Comparison of ENCODE assay signal across 6 cellular contexts in genomic region chr19:6393982-6394412, GRCh38. TPM values are rescaled to one million over a fixed set of nuclear protein-coding genes. Genes with fewer than 3 reads are reported as not detected.
DNase-seq lines count a peak whose midpoint lies in the region; ATAC-seq, FAIRE-seq and TF ChIP-seq lines count a peak whose summit lies in the region.

No MANE protein-coding gene starts in this region.

- H3K27ac ChIP-seq in K562 (ENCODE audit: extremely low read depth, low read depth, low read length) (peak overlapping the region; percentile 87), psoas muscle (peak overlapping the region; percentile 86)

- H3K27me3 ChIP-seq in K562 (ENCODE audit: control insufficient read depth in 2 of 2, insufficient read depth in 2 of 2, low read length in 2 of 2) (no peaks in the 10 kb centered on the region), psoas muscle (ENCODE audit: insufficient read depth in 3 of 3, low read length in 2 of 3) (no peaks in the 10 kb centered on the region)

- H3K9me1 ChIP-seq in K562 (ENCODE audit: control insufficient read depth, insufficient read depth, low read length) = no peaks in the 10 kb centered on the region

- peaks cover 8 to 21% of the 10 kb centered on the region in 2 experiments; a peak in 3 of 5 replicates for H3K4me1 ChIP-seq in K562 (replicated peaks in 1 of 2; ENCODE audit: control insufficient read depth in 2 of 2, insufficient read depth in 2 of 2, low read length in 2 of 2)
- peaks cover 8% of the 10 kb centered on the region for H3K4me1 ChIP-seq in psoas muscle

- H2AFZ ChIP-seq in K562 (ENCODE audit: low read depth, low read length) = peak overlapping the region; percentile 100

- in situ Hi-C loops in K562 (cut with MboI) = no loop called here

- no peak for FAIRE-seq in K562 (lab: Jason Lieb, UNC)

- no peaks in the 10 kb centered on the region for H3K9me3 ChIP-seq in K562 (replicated peaks; ENCODE audit: control insufficient read depth, insufficient read depth, low read depth, low read length)
- no peaks in the 10 kb centered on the region for H3K9me3 ChIP-seq in psoas muscle

- POLR2A ChIA-PET in K562 (lab: Yijun Ruan, JAX) = interaction anchor here (1.1 to 1.2 kb wide), 2 partner anchors 14 to 171 kb away, joined by 3 read pairs; no protein-coding TSS in a partner anchor

- H3K36me3 ChIP-seq in K562 (ENCODE audit: control insufficient read depth, insufficient read depth, low read length) (peaks cover 26% of the 10 kb centered on the region; the same call in 2 of the 3 replicates), psoas muscle (ENCODE audit: insufficient read depth in 1 of 2, low read depth in 1 of 2) (peaks cover 0 to 27% of the 10 kb centered on the region in 2 donors)

- DNase-seq in activated CD4-positive, alpha-beta T cell treated with anti-CD3 and anti-CD28 coated beads for 1 hour = peak; percentile 60
- no peak for DNase-seq in activated CD4-positive, alpha-beta T cell treated with anti-CD3 and anti-CD28 coated beads for 48 hours
- DNase-seq in K562 (ENCODE audit: extremely low read depth in 1 of 4, low spot score in 3 of 4) (no peak), psoas muscle (no peak), DMS153 (lab: John Stamatoyannopoulos, UW) (no peak)

- no peak for ATAC-seq in K562
- ATAC-seq in psoas muscle = no peak
- ATAC-seq in GM21786 (IDR thresholded peaks at IDR 0.05; ENCODE audit: unreplicated experiment) = no peak

- H3K4me2 ChIP-seq in K562 (ENCODE audit: insufficient read depth, low read length) = peak overlapping the region; percentile 98

- BruUV-seq in K562 (replicated peaks; lab: Mats Ljungman, UMichigan) = no TSS peak

- H3K9ac ChIP-seq in K562 (ENCODE audit: insufficient read depth in 1 of 2, low read depth in 2 of 2, low read length in 2 of 2) = peak overlapping the region; percentile 95 to 96

- TF ChIP-seq EP300 in K562 (IDR thresholded peaks at IDR 0.05; ENCODE audit: low read length) = no peak

- intact Hi-C loops in K562 (cut with micrococcal nuclease) = no loop called here
- intact Hi-C loops in psoas muscle (cut with DNase I) = loop anchor here in 1 of 2 donors (1.0 kb wide), 1 partner anchor 21 kb away; no protein-coding TSS in a partner anchor

- CTCF ChIA-PET in K562 (lab: Yijun Ruan, JAX; ENCODE audit: low intra/inter-chr PET ratio) = no interaction called here

- no peak; the same call in 1 of the 2 replicates for TF ChIP-seq POLR2A in K562 (conservative IDR thresholded peaks at IDR 0.05)

- no peaks in the 10 kb centered on the region for H4K20me1 ChIP-seq in K562 (replicated peaks; ENCODE audit: control insufficient read depth, insufficient read depth, low read length)

- TF ChIP-seq RAD21 in K562 (CRISPR knock-in tag; conservative IDR thresholded peaks at IDR 0.05 in 1 of 2, IDR thresholded peaks at IDR 0.05 in 1 of 2) = no peak

- no peak for TF ChIP-seq CTCF in K562 (IDR thresholded peaks at IDR 0.05 in 2 of 3, conservative IDR thresholded peaks at IDR 0.05 in 1 of 3; ENCODE audit: insufficient read depth in 2 of 3, low read depth in 1 of 3, low read length in 3 of 3)
- TF ChIP-seq CTCF in psoas muscle (IDR thresholded peaks at IDR 0.05) = no peak

- peaks cover 23% of the 10 kb centered on the region for H3K79me2 ChIP-seq in K562 (ENCODE audit: control insufficient read depth, insufficient read depth, low read length)

- H3K4me3 ChIP-seq in K562 (peak overlapping the region; percentile 87), psoas muscle (peak overlapping the region; percentile 78)

- 35% methylated on average over 14 of the region's 14 CpGs for WGBS in K562 (ENCODE audit: insufficient coverage, low coverage, missing lambda C conversion rate)
- 28 to 31% (median 28%) methylated on average over 14 of the region's 14 CpGs for WGBS in psoas muscle, 3 donors

RNA-seq across cellular contexts. Expression of gene GTF2F1, which starts 1.0 kb away (rescaled TPM):
- 19.4 and 44.5 TPM in 2 replicates for total RNA-seq in K562 (2011; cell fraction: chromatin; rRNA removed; ENCODE audit: low replicate concordance)
- total RNA-seq in K562 (2011; cell fraction: nucleolus; rRNA removed) = 26.5 and 29.9 TPM in 2 replicates
- 20.7 and 21.6 TPM in 2 replicates for total RNA-seq in K562 (2011; cell fraction: nucleoplasm; rRNA removed)
- 75.4 and 81.6 TPM in 2 replicates for total RNA-seq in K562 (2014; rRNA removed)
- total RNA-seq in K562 (2014; rRNA removed; fragmentation: Illumina TruSeq; extraction: Trizol) = 30.3 TPM in 2 replicates
- 73.5 and 79.1 TPM in 2 replicates for total RNA-seq in K562 (2015; rRNA removed; fragmentation: Illumina TruSeq; extraction: Trizol)
- 58.9 and 71.7 TPM in 2 replicates for total RNA-seq in K562 (2021)
- polyA plus RNA-seq in K562 (2011; rRNA removed) = 34.9 and 47.9 TPM in 2 replicates
- polyA plus RNA-seq in K562 (2011; cell fraction: cytosol; rRNA removed) = 52.9 and 70.5 TPM in 2 replicates
- polyA plus RNA-seq in K562 (2011; cell fraction: nucleus; rRNA removed) = 25.6 and 38.6 TPM in 2 replicates
- polyA plus RNA-seq in K562 (2012) = 74.1 and 80.2 TPM in 2 replicates
- polyA plus RNA-seq in K562 (2014; fragmentation: Illumina TruSeq; extraction: Trizol) = 68.4 and 85.9 TPM in 2 replicates
- 1 to 10 TPM; 4.7 to 6.3 TPM for polyA plus RNA-seq in K562 (2014; fragmentation: Nextera tagmentation; extraction: Ambion mirVana)
- 66.0 and 68.7 TPM in 2 replicates for polyA plus RNA-seq in K562 (2014; rRNA removed)
- 28.2 and 53.2 TPM in 2 replicates for polyA minus RNA-seq in K562 (2011; rRNA and poly(A)+ RNA removed)
- polyA minus RNA-seq in K562 (2011; cell fraction: cytosol; rRNA and poly(A)+ RNA removed) = 37.8 and 49.9 TPM in 2 replicates
- polyA minus RNA-seq in K562 (2011; cell fraction: nucleus; rRNA and poly(A)+ RNA removed) = 8.5 and 12.0 TPM in 2 replicates
- total RNA-seq in psoas muscle = 10 to 100 TPM; 23.7 to 37.0 (median 33.3) TPM
- 10 to 100 TPM; 33.8 to 60.0 (median 42.8) TPM for polyA plus RNA-seq in psoas muscle

RNA-seq across cellular contexts. Expression of gene PSPN, which starts 18.3 kb away (rescaled TPM):
- 2.1 and 5.7 TPM in 2 replicates for total RNA-seq in K562 (2011; cell fraction: chromatin; rRNA removed; ENCODE audit: low replicate concordance)
- 2.4 and 2.7 TPM in 2 replicates for total RNA-seq in K562 (2011; cell fraction: nucleolus; rRNA removed)
- 2.9 and 4.5 TPM in 2 replicates for total RNA-seq in K562 (2011; cell fraction: nucleoplasm; rRNA removed)
- 0.78 and 0.82 TPM in 2 replicates for total RNA-seq in K562 (2014; rRNA removed)
- total RNA-seq in K562 (2014; rRNA removed; fragmentation: Illumina TruSeq; extraction: Trizol) = 0.45 and 0.58 TPM in 2 replicates
- 0.83 and 0.87 TPM in 2 replicates for total RNA-seq in K562 (2015; rRNA removed; fragmentation: Illumina TruSeq; extraction: Trizol)
- total RNA-seq in K562 (2021) = 1.1 TPM in 2 replicates
- 0.25 and 0.32 TPM in 2 replicates for polyA plus RNA-seq in K562 (2011; rRNA removed)
- polyA plus RNA-seq in K562 (2011; cell fraction: cytosol; rRNA removed) = 0.58 and 0.88 TPM in 2 replicates
- 0.72 and 1.00 TPM in 2 replicates for polyA plus RNA-seq in K562 (2011; cell fraction: nucleus; rRNA removed)
- polyA plus RNA-seq in K562 (2012) = 0.47 and 0.86 TPM in 2 replicates
- polyA plus RNA-seq in K562 (2014; fragmentation: Illumina TruSeq; extraction: Trizol) = 0.55 and 0.58 TPM in 2 replicates
- under 1 TPM; 0.21 to 0.29 TPM for polyA plus RNA-seq in K562 (2014; fragmentation: Nextera tagmentation; extraction: Ambion mirVana)
- 0.28 and 0.40 TPM in 2 replicates for polyA plus RNA-seq in K562 (2014; rRNA removed)
- 0.39 and 0.56 TPM in 2 replicates for polyA minus RNA-seq in K562 (2011; rRNA and poly(A)+ RNA removed)
- polyA minus RNA-seq in K562 (2011; cell fraction: cytosol; rRNA and poly(A)+ RNA removed) = 1.1 and 2.7 TPM in 2 replicates
- 0.67 and 0.81 TPM in 2 replicates for polyA minus RNA-seq in K562 (2011; cell fraction: nucleus; rRNA and poly(A)+ RNA removed)
- total RNA-seq in psoas muscle = 1 to 10 TPM in 1 of 4 donors, under 1 TPM in 3; 0.55 to 1.0 (median 0.65) TPM
- polyA plus RNA-seq in psoas muscle = 1 to 10 TPM in 1 of 3 donors, under 1 TPM in 2; 0.34 to 1.3 (median 0.78) TPM

RNA-seq across cellular contexts. Expression of gene ALKBH7, which starts 21.4 kb away (rescaled TPM):
- total RNA-seq in K562 (2011; cell fraction: chromatin; rRNA removed; ENCODE audit: low replicate concordance) = 1.1 and 3.1 TPM in 2 replicates
- total RNA-seq in K562 (2011; cell fraction: nucleolus; rRNA removed) = 6.2 and 11.8 TPM in 2 replicates
- 4.8 and 7.3 TPM in 2 replicates for total RNA-seq in K562 (2011; cell fraction: nucleoplasm; rRNA removed)
- total RNA-seq in K562 (2014; rRNA removed) (65.7 and 88.6 TPM in 2 replicates), K562 (2014; rRNA removed; fragmentation: Illumina TruSeq; extraction: Trizol) (2.3 and 4.4 TPM in 2 replicates), K562 (2015; rRNA removed; fragmentation: Illumina TruSeq; extraction: Trizol) (24.6 and 29.8 TPM in 2 replicates), K562 (2021) (94.8 and 110 TPM in 2 replicates), psoas muscle (100 to 1,000 TPM in 2 of 4 donors, 10 to 100 TPM in 2; 72.3 to 120 (median 96.8) TPM)
- polyA plus RNA-seq in K562 (2011; rRNA removed) (17.6 and 35.4 TPM in 2 replicates), K562 (2014; fragmentation: Illumina TruSeq; extraction: Trizol) (9.5 and 24.2 TPM in 2 replicates), K562 (2014; fragmentation: Nextera tagmentation; extraction: Ambion mirVana) (1 to 10 TPM in 1 of 2 experiments, under 1 TPM in 1; 0.69 to 2.8 TPM), K562 (2014; rRNA removed) (67.6 and 68.8 TPM in 2 replicates), psoas muscle (100 to 1,000 TPM in 1 of 3 donors, 10 to 100 TPM in 2; 71.5 to 114 (median 99.5) TPM)
- 51.4 and 114 TPM in 2 replicates for polyA plus RNA-seq in K562 (2011; cell fraction: cytosol; rRNA removed)
- 18.5 and 23.2 TPM in 2 replicates for polyA plus RNA-seq in K562 (2011; cell fraction: nucleus; rRNA removed)
- polyA plus RNA-seq in K562 (2012) = 48.8 and 149 TPM in 2 replicates
- 2.5 and 2.9 TPM in 2 replicates for polyA minus RNA-seq in K562 (2011; rRNA and poly(A)+ RNA removed)
- polyA minus RNA-seq in K562 (2011; cell fraction: cytosol; rRNA and poly(A)+ RNA removed) = 11.5 and 20.7 TPM in 2 replicates
- polyA minus RNA-seq in K562 (2011; cell fraction: nucleus; rRNA and poly(A)+ RNA removed) = 3.8 and 5.2 TPM in 2 replicates

RNA-seq across cellular contexts. Expression of gene KHSRP, which starts 30.6 kb away (rescaled TPM):
- 186 and 376 TPM in 2 replicates for total RNA-seq in K562 (2011; cell fraction: chromatin; rRNA removed; ENCODE audit: low replicate concordance)
- total RNA-seq in K562 (2011; cell fraction: nucleolus; rRNA removed) = 235 and 244 TPM in 2 replicates
- 196 TPM in 2 replicates for total RNA-seq in K562 (2011; cell fraction: nucleoplasm; rRNA removed)
- 183 and 227 TPM in 2 replicates for total RNA-seq in K562 (2014; rRNA removed)
- total RNA-seq in K562 (2014; rRNA removed; fragmentation: Illumina TruSeq; extraction: Trizol) = 94.5 and 97.2 TPM in 2 replicates
- 139 and 150 TPM in 2 replicates for total RNA-seq in K562 (2015; rRNA removed; fragmentation: Illumina TruSeq; extraction: Trizol)
- 519 and 564 TPM in 2 replicates for total RNA-seq in K562 (2021)
- 93.1 and 118 TPM in 2 replicates for polyA plus RNA-seq in K562 (2011; rRNA removed)
- 82.9 and 159 TPM in 2 replicates for polyA plus RNA-seq in K562 (2011; cell fraction: cytosol; rRNA removed)
- 172 and 201 TPM in 2 replicates for polyA plus RNA-seq in K562 (2011; cell fraction: nucleus; rRNA removed)
- polyA plus RNA-seq in K562 (2012) = 307 and 455 TPM in 2 replicates
- polyA plus RNA-seq in K562 (2014; fragmentation: Illumina TruSeq; extraction: Trizol) = 215 and 288 TPM in 2 replicates
- polyA plus RNA-seq in K562 (2014; fragmentation: Nextera tagmentation; extraction: Ambion mirVana) = 1 to 10 TPM; 4.2 to 5.7 TPM
- polyA plus RNA-seq in K562 (2014; rRNA removed) = 313 and 329 TPM in 2 replicates
- polyA minus RNA-seq in K562 (2011; rRNA and poly(A)+ RNA removed) = 136 and 150 TPM in 2 replicates
- 200 and 285 TPM in 2 replicates for polyA minus RNA-seq in K562 (2011; cell fraction: cytosol; rRNA and poly(A)+ RNA removed)
- polyA minus RNA-seq in K562 (2011; cell fraction: nucleus; rRNA and poly(A)+ RNA removed) = 88.2 and 125 TPM in 2 replicates
- total RNA-seq in psoas muscle = 100 to 1,000 TPM; 101 to 168 (median 149) TPM
- 100 to 1,000 TPM; 104 to 174 (median 154) TPM for polyA plus RNA-seq in psoas muscle

RNA-seq across cellular contexts. Expression of gene CLPP, which starts 32.7 kb away (rescaled TPM):
- total RNA-seq in K562 (2011; cell fraction: chromatin; rRNA removed; ENCODE audit: low replicate concordance) = 7.3 and 21.8 TPM in 2 replicates
- total RNA-seq in K562 (2011; cell fraction: nucleolus; rRNA removed) = 28.3 and 33.0 TPM in 2 replicates
- 19.4 and 22.1 TPM in 2 replicates for total RNA-seq in K562 (2011; cell fraction: nucleoplasm; rRNA removed)
- total RNA-seq in K562 (2014; rRNA removed) (111 and 168 TPM in 2 replicates), K562 (2014; rRNA removed; fragmentation: Illumina TruSeq; extraction: Trizol) (20.7 and 32.6 TPM in 2 replicates), K562 (2015; rRNA removed; fragmentation: Illumina TruSeq; extraction: Trizol) (59.5 and 60.7 TPM in 2 replicates), K562 (2021) (127 and 137 TPM in 2 replicates), psoas muscle (100 to 1,000 TPM in 3 of 4 donors, 10 to 100 TPM in 1; 82.0 to 121 (median 116) TPM)
- polyA plus RNA-seq in K562 (2011; rRNA removed) (56.3 and 71.6 TPM in 2 replicates), K562 (2014; fragmentation: Illumina TruSeq; extraction: Trizol) (42.2 and 109 TPM in 2 replicates), K562 (2014; fragmentation: Nextera tagmentation; extraction: Ambion mirVana) (1 to 10 TPM; 2.4 to 4.5 TPM), K562 (2014; rRNA removed) (109 and 124 TPM in 2 replicates), psoas muscle (100 to 1,000 TPM; 101 to 140 (median 121) TPM)
- polyA plus RNA-seq in K562 (2011; cell fraction: cytosol; rRNA removed) = 193 and 655 TPM in 2 replicates
- 46.4 and 84.0 TPM in 2 replicates for polyA plus RNA-seq in K562 (2011; cell fraction: nucleus; rRNA removed)
- 86.5 and 144 TPM in 2 replicates for polyA plus RNA-seq in K562 (2012)
- 13.5 and 19.1 TPM in 2 replicates for polyA minus RNA-seq in K562 (2011; rRNA and poly(A)+ RNA removed)
- 46.1 and 51.0 TPM in 2 replicates for polyA minus RNA-seq in K562 (2011; cell fraction: cytosol; rRNA and poly(A)+ RNA removed)
- 11.7 and 14.8 TPM in 2 replicates for polyA minus RNA-seq in K562 (2011; cell fraction: nucleus; rRNA and poly(A)+ RNA removed)
